ENCODE assay signal across 40 cellular contexts in genomic region chr5:67974054-67974453, GRCh38.
"Had no signal": no experiment of that assay in that cellular context is flagged by ENCODE, and none has a peak within 500 bp of the region (broad histone marks: within the 10 kb centered on the region; RNA-seq: fewer than 3 reads in every experiment).

No MANE protein-coding gene starts in this region.

- FAIRE-seq: astrocyte, bronchial epithelial cell had no signal

- H3K9me3 ChIP-seq: adrenal gland, ascending aorta, body of pancreas, breast epithelium had no signal

- H3K4me3 Mint-ChIP-seq: activated naive CD4-positive, alpha-beta T cell treated with anti-CD3 and anti-CD28 coated beads for 36 hours; activated naive CD4-positive, alpha-beta T cell treated with anti-CD3 and anti-CD28 coated beads, Interleukin-2, amount 10 ng/mL, durations not matched to agents 7 days and 5 days; activated naive CD4-positive, alpha-beta T cell treated with anti-CD3 and anti-CD28 coated beads, Interleukin-2, amount 50 U/mL, for 24 hours; activated naive CD8-positive, alpha-beta T cell; activated naive CD8-positive, alpha-beta T cell treated with anti-CD3 and anti-CD28 coated beads for 36 hours; activated naive CD8-positive, alpha-beta T cell treated with anti-CD3 and anti-CD28 coated beads, Interleukin-2, amount 10 ng/mL, durations not matched to agents 7 days and 5 days; activated naive CD8-positive, alpha-beta T cell treated with anti-CD3 and anti-CD28 coated beads, Interleukin-2, amount 50 U/mL, for 24 hours; activated T-cell treated with anti-CD3 and anti-CD28 coated beads, Interleukin-2, amount 50 U/mL, for 24 hours; activated T-cell treated with anti-CD3 and anti-CD28 coated beads, Interleukin-2, amount 50 U/mL, for 4 hours; activated T-cell treated with anti-CD3 and anti-CD28 coated beads, Interleukin-2, amount 50 U/mL, for 72 hours; activated T-helper 1 cell treated with anti-CD3 and anti-CD28 coated beads, Interleukin-12 subunit alpha, Interleukin-12 subunit beta, Interleukin-2, Interleukin-4 antibody, amounts not matched to agents 30 ng/mL and 10 ng/mL and 1 ng/mL, durations not matched to agents 14 hours and 24 hours and 36 hours; activated T-helper 17 cell treated with anti-CD3 and anti-CD28 coated beads, Interleukin-2, amount 50 U/mL, for 72 hours; brain; central memory CD8-positive, alpha-beta T cell had no signal

- H3K27me3 Mint-ChIP-seq: activated naive CD4-positive, alpha-beta T cell treated with anti-CD3 and anti-CD28 coated beads, Interleukin-2, amount 10 ng/mL, durations not matched to agents 7 days and 5 days; activated naive CD4-positive, alpha-beta T cell treated with anti-CD3 and anti-CD28 coated beads, Interleukin-2, amount 50 U/mL, for 24 hours; activated naive CD8-positive, alpha-beta T cell; activated naive CD8-positive, alpha-beta T cell treated with anti-CD3 and anti-CD28 coated beads for 36 hours; activated naive CD8-positive, alpha-beta T cell treated with anti-CD3 and anti-CD28 coated beads, Interleukin-2, amount 10 ng/mL, durations not matched to agents 7 days and 5 days; activated naive CD8-positive, alpha-beta T cell treated with anti-CD3 and anti-CD28 coated beads, Interleukin-2, amount 50 U/mL, for 24 hours; activated T-cell treated with anti-CD3 and anti-CD28 coated beads, Interleukin-2, amount 50 U/mL, for 24 hours; activated T-helper 17 cell treated with anti-CD3 and anti-CD28 coated beads, Interleukin-2, amount 50 U/mL, for 72 hours; central memory CD8-positive, alpha-beta T cell had no signal

- H3K27me3 ChIP-seq: adrenal gland, ascending aorta, body of pancreas, brain microvascular endothelial cell, breast epithelium, cardiac muscle cell had no signal

- H3K27ac Mint-ChIP-seq: activated naive CD4-positive, alpha-beta T cell treated with anti-CD3 and anti-CD28 coated beads for 36 hours; activated naive CD4-positive, alpha-beta T cell treated with anti-CD3 and anti-CD28 coated beads, Interleukin-2, amount 10 ng/mL, durations not matched to agents 7 days and 5 days; activated naive CD4-positive, alpha-beta T cell treated with anti-CD3 and anti-CD28 coated beads, Interleukin-2, amount 50 U/mL, for 24 hours; activated naive CD4-positive, alpha-beta T cell treated with anti-CD3 and anti-CD28 coated beads, Interleukin-2, amount 50 U/mL, for 72 hours; activated naive CD8-positive, alpha-beta T cell; activated naive CD8-positive, alpha-beta T cell treated with anti-CD3 and anti-CD28 coated beads for 36 hours; activated naive CD8-positive, alpha-beta T cell treated with anti-CD3 and anti-CD28 coated beads, Interleukin-2, amount 10 ng/mL, durations not matched to agents 7 days and 5 days; activated naive CD8-positive, alpha-beta T cell treated with anti-CD3 and anti-CD28 coated beads, Interleukin-2, amount 50 U/mL, for 24 hours; activated T-cell treated with anti-CD3 and anti-CD28 coated beads, Interleukin-2, amount 50 U/mL, for 24 hours; activated T-cell treated with anti-CD3 and anti-CD28 coated beads, Interleukin-2, amount 50 U/mL, for 72 hours; activated T-helper 1 cell treated with anti-CD3 and anti-CD28 coated beads, Interleukin-12 subunit alpha, Interleukin-12 subunit beta, Interleukin-2, Interleukin-4 antibody, amounts not matched to agents 30 ng/mL and 10 ng/mL and 1 ng/mL, durations not matched to agents 14 hours and 24 hours and 36 hours; activated T-helper 17 cell treated with anti-CD3 and anti-CD28 coated beads, Interleukin-2, amount 50 U/mL, for 72 hours; activated T-helper 2 cell treated with anti-CD3 and anti-CD28 coated beads, Interferon-gamma antibody, Interleukin-2, Interleukin-4, amounts not matched to agents 10 μg/mL and 5 μg/mL and 100 μg/mL, durations not matched to agents 14 hours and 24 hours and 36 hours; brain had no signal

- H3K4me1 Mint-ChIP-seq: activated naive CD4-positive, alpha-beta T cell treated with anti-CD3 and anti-CD28 coated beads, Interleukin-2, amount 10 ng/mL, durations not matched to agents 7 days and 5 days; activated naive CD4-positive, alpha-beta T cell treated with anti-CD3 and anti-CD28 coated beads, Interleukin-2, amount 50 U/mL, for 24 hours; activated naive CD8-positive, alpha-beta T cell treated with anti-CD3 and anti-CD28 coated beads, Interleukin-2, amount 10 ng/mL, durations not matched to agents 7 days and 5 days; activated T-helper 17 cell treated with anti-CD3 and anti-CD28 coated beads, Interleukin-2, amount 50 U/mL, for 72 hours; central memory CD8-positive, alpha-beta T cell had no signal

- H3K27ac ChIP-seq: adrenal gland, ascending aorta, body of pancreas, brain microvascular endothelial cell, breast epithelium, cardiac muscle cell had no signal

- H3K36me3 ChIP-seq: adrenal gland, ascending aorta, brain microvascular endothelial cell, breast epithelium, cardiac muscle cell had no signal

- H3K9me3 Mint-ChIP-seq: activated naive CD4-positive, alpha-beta T cell treated with anti-CD3 and anti-CD28 coated beads for 36 hours; activated naive CD4-positive, alpha-beta T cell treated with anti-CD3 and anti-CD28 coated beads, Interleukin-2, amount 10 ng/mL, durations not matched to agents 7 days and 5 days; activated naive CD4-positive, alpha-beta T cell treated with anti-CD3 and anti-CD28 coated beads, Interleukin-2, amount 50 U/mL, for 24 hours; activated naive CD4-positive, alpha-beta T cell treated with anti-CD3 and anti-CD28 coated beads, Interleukin-2, amount 50 U/mL, for 72 hours; activated naive CD8-positive, alpha-beta T cell treated with anti-CD3 and anti-CD28 coated beads for 36 hours; activated naive CD8-positive, alpha-beta T cell treated with anti-CD3 and anti-CD28 coated beads, Interleukin-2, amount 50 U/mL, for 24 hours; activated T-cell treated with anti-CD3 and anti-CD28 coated beads, Interleukin-2, amount 50 U/mL, for 24 hours; activated T-cell treated with anti-CD3 and anti-CD28 coated beads, Interleukin-2, amount 50 U/mL, for 4 hours; activated T-cell treated with anti-CD3 and anti-CD28 coated beads, Interleukin-2, amount 50 U/mL, for 72 hours; activated T-helper 1 cell treated with anti-CD3 and anti-CD28 coated beads, Interleukin-12 subunit alpha, Interleukin-12 subunit beta, Interleukin-2, Interleukin-4 antibody, amounts not matched to agents 30 ng/mL and 10 ng/mL and 1 ng/mL, durations not matched to agents 14 hours and 24 hours and 36 hours; activated T-helper 17 cell treated with anti-CD3 and anti-CD28 coated beads, Interleukin-2, amount 50 U/mL, for 72 hours; activated T-helper 2 cell treated with anti-CD3 and anti-CD28 coated beads, Interferon-gamma antibody, Interleukin-2, Interleukin-4, amounts not matched to agents 10 μg/mL and 5 μg/mL and 100 μg/mL, durations not matched to agents 14 hours and 24 hours and 36 hours; central memory CD8-positive, alpha-beta T cell had no signal

- H3K4me3 ChIP-seq: adrenal gland, ascending aorta, body of pancreas, breast epithelium, cardiac muscle cell had no signal

- H3K36me3 Mint-ChIP-seq: activated naive CD4-positive, alpha-beta T cell treated with anti-CD3 and anti-CD28 coated beads, Interleukin-2, amount 10 ng/mL, durations not matched to agents 7 days and 5 days; activated naive CD4-positive, alpha-beta T cell treated with anti-CD3 and anti-CD28 coated beads, Interleukin-2, amount 50 U/mL, for 24 hours; activated naive CD4-positive, alpha-beta T cell treated with anti-CD3 and anti-CD28 coated beads, Interleukin-2, amount 50 U/mL, for 72 hours; activated naive CD8-positive, alpha-beta T cell; activated naive CD8-positive, alpha-beta T cell treated with anti-CD3 and anti-CD28 coated beads for 36 hours; activated naive CD8-positive, alpha-beta T cell treated with anti-CD3 and anti-CD28 coated beads, Interleukin-2, amount 10 ng/mL, durations not matched to agents 7 days and 5 days; brain had no signal

- ATAC-seq: activated naive CD4-positive, alpha-beta T cell treated with anti-CD3 and anti-CD28 coated beads, Interleukin-2, amount 50 U/mL, for 72 hours; activated naive CD8-positive, alpha-beta T cell treated with anti-CD3 and anti-CD28 coated beads, Interleukin-2, amount 50 U/mL, for 24 hours; activated T-cell treated with anti-CD3 and anti-CD28 coated beads, Interleukin-2, amount 50 U/mL, for 4 hours; activated T-cell treated with anti-CD3 and anti-CD28 coated beads, Interleukin-2, amount 50 U/mL, for 72 hours; activated T-helper 17 cell treated with anti-CD3 and anti-CD28 coated beads, Interleukin-2, amount 50 U/mL, for 72 hours; body of pancreas had no signal

- DNase-seq: activated effector memory CD4-positive, alpha-beta T cell treated with anti-CD3 and anti-CD28 coated beads, Interleukin-2, amount 50 U/mL, for 16 hours; activated effector memory CD4-positive, alpha-beta T cell treated with Interleukin-2 at 50 U/mL for 16 hours; activated gamma-delta T cell; activated gamma-delta T cell treated with Interleukin-2 at 50 U/mL for 16 hours; activated naive CD4-positive, alpha-beta T cell; activated naive CD4-positive, alpha-beta T cell treated with anti-CD3 and anti-CD28 coated beads for 36 hours; activated naive CD4-positive, alpha-beta T cell treated with anti-CD3 and anti-CD28 coated beads, Interleukin-2, amount 10 ng/mL, durations not matched to agents 7 days and 5 days; activated naive CD4-positive, alpha-beta T cell treated with anti-CD3 and anti-CD28 coated beads, Interleukin-2, amount 50 U/mL, for 16 hours; activated naive CD4-positive, alpha-beta T cell treated with Interleukin-2 at 50 U/mL for 16 hours; activated naive CD8-positive, alpha-beta T cell treated with anti-CD3 and anti-CD28 coated beads for 36 hours; activated naive CD8-positive, alpha-beta T cell treated with anti-CD3 and anti-CD28 coated beads, Interleukin-2, amount 10 ng/mL, durations not matched to agents 7 days and 5 days; activated naive CD8-positive, alpha-beta T cell treated with anti-CD3 and anti-CD28 coated beads, Interleukin-2, amount 50 U/mL, for 24 hours; activated T-cell treated with anti-CD3 and anti-CD28 coated beads for 4 hours; activated T-cell treated with anti-CD3 and anti-CD28 coated beads, Interleukin-2, amount 50 U/mL, for 1 hour; activated T-cell treated with anti-CD3 and anti-CD28 coated beads, Interleukin-2, amount 50 U/mL, for 24 hours; activated T-cell treated with anti-CD3 and anti-CD28 coated beads, Interleukin-2, amount 50 U/mL, for 4 hours; activated T-cell treated with anti-CD3 and anti-CD28 coated beads, Interleukin-2, amount 50 U/mL, for 48 hours; activated T-cell treated with anti-CD3 and anti-CD28 coated beads, Interleukin-2, amount 50 U/mL, for 72 hours; adrenal gland; amniotic stem cell; amygdala; anterior cingulate cortex; aorta; body of pancreas; brain microvascular endothelial cell; caudate nucleus; central memory CD4-positive, alpha-beta T cell had no signal
